Comparison of ENCODE assay signal across 1 cellular context in the genomic region with DNA sequence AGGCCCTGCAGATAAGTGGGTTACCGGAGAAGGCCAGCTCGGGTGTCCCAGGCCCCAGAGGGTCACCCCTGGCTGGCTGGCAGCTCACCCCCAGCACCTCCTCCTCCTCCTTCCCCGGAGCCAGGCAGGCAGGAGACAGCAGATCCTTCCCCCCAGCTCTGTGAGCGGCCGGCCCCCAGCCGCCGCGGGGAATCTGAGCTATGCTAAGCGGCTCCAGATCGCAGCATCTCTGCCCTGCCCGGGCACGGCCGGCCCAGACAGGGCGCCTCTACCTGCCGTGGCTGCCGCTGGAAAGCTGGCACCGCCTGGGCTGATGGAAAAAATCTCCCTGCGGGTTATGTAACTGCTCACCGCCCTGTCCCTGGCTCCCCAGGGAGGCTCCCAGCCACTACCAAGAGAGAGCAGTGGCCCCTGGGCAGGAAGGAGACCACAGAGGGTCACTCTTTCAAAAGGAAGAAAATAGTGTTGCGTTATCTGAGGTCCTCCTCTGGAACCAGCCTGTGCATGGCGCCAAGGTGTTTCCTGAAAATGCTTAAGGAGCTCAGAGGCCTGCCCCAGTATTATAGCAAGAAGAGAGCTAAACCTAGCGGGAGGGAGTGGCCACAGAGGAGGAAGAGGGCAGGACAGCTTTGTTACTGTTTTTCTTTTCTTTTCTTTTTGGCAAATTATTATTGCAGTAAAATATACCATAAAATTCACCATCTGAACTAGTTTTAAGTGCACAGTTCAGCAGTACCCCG.
TF ChIP-seq lines count a peak whose summit lies in the region.

No MANE protein-coding gene starts in this region.

TF ChIP-seq in HepG2, 621 proteins besides CTCF, POLR2A, EP300 and RAD21 (continued from another document):
- TF ChIP-seq, protein P1, sequence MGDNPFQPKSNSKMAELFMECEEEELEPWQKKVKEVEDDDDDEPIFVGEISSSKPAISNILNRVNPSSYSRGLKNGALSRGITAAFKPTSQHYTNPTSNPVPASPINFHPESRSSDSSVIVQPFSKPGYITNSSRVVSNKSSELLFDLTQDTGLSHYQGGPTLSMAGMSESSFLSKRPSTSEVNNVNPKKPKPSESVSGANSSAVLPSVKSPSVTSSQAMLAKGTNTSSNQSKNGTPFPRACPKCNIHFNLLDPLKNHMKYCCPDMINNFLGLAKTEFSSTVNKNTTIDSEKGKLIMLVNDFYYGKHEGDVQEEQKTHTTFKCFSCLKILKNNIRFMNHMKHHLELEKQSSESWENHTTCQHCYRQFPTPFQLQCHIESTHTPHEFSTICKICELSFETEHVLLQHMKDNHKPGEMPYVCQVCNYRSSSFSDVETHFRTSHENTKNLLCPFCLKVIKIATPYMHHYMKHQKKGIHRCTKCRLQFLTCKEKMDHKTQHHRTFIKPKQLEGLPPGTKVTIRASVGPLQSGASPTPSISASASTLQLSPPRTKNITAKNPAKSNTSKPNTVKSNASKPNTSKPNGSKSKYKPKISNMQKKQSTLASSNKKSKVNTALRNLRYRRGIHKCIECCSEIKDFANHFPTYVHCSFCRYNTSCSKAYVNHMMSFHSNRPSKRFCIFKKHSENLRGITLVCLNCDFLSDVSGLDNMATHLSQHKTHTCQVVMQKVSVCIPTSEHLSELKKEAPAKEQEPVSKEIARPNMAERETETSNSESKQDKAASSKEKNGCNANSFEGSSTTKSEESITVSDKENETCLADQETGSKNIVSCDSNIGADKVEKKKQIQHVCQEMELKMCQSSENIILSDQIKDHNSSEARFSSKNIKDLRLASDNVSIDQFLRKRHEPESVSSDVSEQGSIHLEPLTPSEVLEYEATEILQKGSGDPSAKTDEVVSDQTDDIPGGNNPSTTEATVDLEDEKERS (CRISPR knock-in tag; IDR thresholded peaks at IDR 0.05): no peak
- no peak for TF ChIP-seq ZNF616 (CRISPR knock-in tag; IDR thresholded peaks at IDR 0.05; ENCODE audit: low read depth)
- no peak for TF ChIP-seq FOXO1 (CRISPR knock-in tag; IDR thresholded peaks at IDR 0.05)
- no peak for TF ChIP-seq NR2F6 (IDR thresholded peaks at IDR 0.05)
- no peak for TF ChIP-seq NR2F6 (CRISPR knock-in tag; IDR thresholded peaks at IDR 0.05)
- TF ChIP-seq EEA1 (CRISPR knock-in tag; IDR thresholded peaks at IDR 0.05; ENCODE audit: borderline replicate concordance): no peak
TF ChIP-seq in HepG2: peak in this region for 0.
